9 cellular contexts compared by ENCODE assay signal in the genomic region with DNA sequence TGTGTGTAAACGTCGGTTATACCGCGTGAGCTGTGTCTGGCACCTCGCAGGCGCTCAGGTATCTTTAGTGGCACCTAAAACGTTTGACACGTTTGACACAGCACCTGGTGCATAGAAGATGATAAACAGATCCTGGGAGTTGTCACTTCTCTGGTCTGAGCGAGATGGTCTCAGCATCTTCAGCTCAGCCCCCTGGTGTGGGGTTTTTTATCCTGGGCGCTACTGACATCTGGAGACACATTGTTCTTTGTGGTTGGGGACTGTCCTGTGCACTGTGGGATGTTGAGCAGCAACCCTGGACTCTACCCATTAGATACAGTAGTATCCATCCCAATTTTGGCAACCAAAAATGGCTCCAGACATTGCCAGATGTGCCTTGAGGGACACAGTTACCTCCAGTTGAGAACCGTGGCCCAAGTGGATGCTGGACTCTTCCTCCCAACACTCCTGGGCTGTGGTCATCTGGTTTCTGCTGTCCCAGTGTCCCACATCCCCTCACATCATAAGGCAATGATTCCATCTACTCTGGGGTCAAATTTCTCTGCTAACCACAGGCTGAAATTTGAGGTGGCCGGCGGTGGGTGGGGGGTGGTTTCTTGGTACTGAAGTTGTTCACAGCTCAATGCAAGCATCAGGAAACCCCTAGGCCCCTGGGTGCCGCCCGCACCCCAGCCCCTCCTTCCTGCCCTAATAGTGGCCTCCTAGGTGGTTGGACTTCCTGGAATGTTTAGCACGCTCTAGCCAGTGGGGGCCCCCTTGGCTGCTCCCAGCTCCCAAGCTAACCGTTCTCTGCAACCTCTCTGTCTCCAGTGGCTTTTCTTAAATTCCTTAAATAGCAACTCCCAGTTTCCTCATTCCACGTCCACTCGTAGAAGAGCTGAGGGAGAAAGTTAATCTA.
DNase-seq lines count a peak whose midpoint lies in the region.
"Had no signal": no experiment of that assay in that cellular context is flagged by ENCODE, and none has a peak within 500 bp of the region (broad histone marks: within the 10 kb centered on the region; RNA-seq: fewer than 3 reads in every experiment).

No MANE protein-coding gene starts in this region.

- H3K4me3 ChIP-seq in rectal smooth muscle tissue (ENCODE audit: low read length) = no peak overlapping the region
- H3K4me3 ChIP-seq: ovary had no signal

- H3K4me1 ChIP-seq in rectal smooth muscle tissue (ENCODE audit: control insufficient read depth, insufficient read depth, low read length) = peaks cover 35% of the 10 kb centered on the region

- no peaks in the 10 kb centered on the region for H3K27me3 ChIP-seq in rectal smooth muscle tissue (ENCODE audit: control insufficient read depth, insufficient read depth, low read length)
- H3K27me3 ChIP-seq: ovary had no signal

- H3K9ac ChIP-seq in rectal smooth muscle tissue (ENCODE audit: low read length) = no peak overlapping the region

- DNase-seq in GM03348 (ENCODE audit: low spot score) = peak; percentile 70
- peak; percentile 66 for DNase-seq in OCI-M2 (lab: John Stamatoyannopoulos, UW; ENCODE audit: unreplicated experiment)
- DNase-seq in fibroblast of the conjunctiva (ENCODE audit: low read depth) = peak; percentile 34
- DNase-seq in activated effector memory CD4-positive, alpha-beta T cell treated with Interleukin-2 at 50 U/mL for 16 hours = no peak
- no peak for DNase-seq in DMS53 treated with DMSO at 0.1 percent for 48 hours (lab: John Stamatoyannopoulos, UW; ENCODE audit: unreplicated experiment)
- no peak for DNase-seq in COLO668 (lab: John Stamatoyannopoulos, UW; ENCODE audit: unreplicated experiment)
- DNase-seq in superior temporal gyrus (ENCODE audit: extremely low spot score) = no peak

- peaks cover 6% of the 10 kb centered on the region for H3K36me3 ChIP-seq in rectal smooth muscle tissue (ENCODE audit: control insufficient read depth, insufficient read depth, low read length)
- H3K36me3 ChIP-seq: ovary had no signal

- peak overlapping the region; percentile 68 for H3K27ac ChIP-seq in rectal smooth muscle tissue (ENCODE audit: low read depth, low read length)

Comparison
In these comparisons a context has a peak if more than half of its experiments do, and no peak if none do; other contexts are left out.
1. DNase-seq: peak in GM03348 (single experiment), OCI-M2 (single experiment) and fibroblast of the conjunctiva (single experiment); none in activated effector memory CD4-positive, alpha-beta T cell treated with Interleukin-2 at 50 U/mL for 16 hours (single experiment), DMS53 treated with DMSO at 0.1 percent for 48 hours (single experiment), COLO668 (single experiment) and superior temporal gyrus (single experiment).